Comparison of ENCODE assay signal across 14 cellular contexts in the genomic region with DNA sequence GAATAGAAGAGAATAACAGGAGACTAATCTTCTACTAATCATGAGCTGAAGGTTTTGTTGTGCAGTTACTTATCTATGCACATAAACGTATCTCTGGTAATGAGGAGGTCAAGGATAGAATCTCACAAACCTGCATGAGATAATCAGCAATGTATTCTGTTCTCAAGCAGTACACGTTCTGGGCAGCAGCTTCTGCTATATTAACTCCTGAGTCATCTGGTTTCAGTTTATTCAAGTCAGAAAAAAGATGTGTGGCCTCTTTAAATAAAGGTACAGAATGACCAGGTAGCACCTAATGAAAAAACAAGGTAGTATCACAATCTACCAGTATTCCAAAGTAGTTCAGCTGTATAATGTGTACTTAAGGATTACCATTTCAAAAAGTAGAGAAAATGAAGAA. TPM values are rescaled to one million over a fixed set of nuclear protein-coding genes. Genes with fewer than 3 reads are reported as not detected.
DNase-seq lines count a peak whose midpoint lies in the region; ATAC-seq and TF ChIP-seq lines count a peak whose summit lies in the region.
"Had no signal": no experiment of that assay in that cellular context is flagged by ENCODE, and none has a peak within 500 bp of the region (broad histone marks: within the 10 kb centered on the region; RNA-seq: fewer than 3 reads in every experiment).

No MANE protein-coding gene starts in this region.

- H3K4ac ChIP-seq in mesenchymal stem cell (ENCODE audit: low read depth in 1 of 2, low read length in 2 of 2) = no peak overlapping the region

- H3K14ac ChIP-seq in mesenchymal stem cell (ENCODE audit: low read length in 2 of 2) = no peak overlapping the region

- no peak overlapping the region for H3K23ac ChIP-seq in mesenchymal stem cell (ENCODE audit: low read length in 2 of 2)

- H3K27ac Mint-ChIP-seq in T-helper 17 cell = peak overlapping the region; percentile 21
- H3K27ac Mint-ChIP-seq: B cell had no signal

- WGBS in GM23248 (ENCODE audit: low coverage in 1 of 2, low lambda C conversion rate in 2 of 2, missing lambda C conversion rate in 2 of 2), 2 experiments = 30 to 32% methylated on average over 2 of the region's 2 CpGs
- WGBS in mesenchymal stem cell = 100% methylated on average over 2 of the region's 2 CpGs

- no peak overlapping the region for H4K8ac ChIP-seq in mesenchymal stem cell (ENCODE audit: low read length)

- in situ Hi-C loops in GM23248 (cut with MboI) = loop anchor here (25.0 kb wide), 1 partner anchor 896 kb away; a partner anchor contains a TSS

- H3K27me3 Mint-ChIP-seq in T-helper 17 cell = no peaks in the 10 kb centered on the region
- H3K27me3 Mint-ChIP-seq: B cell; CD8-positive, alpha-beta memory T cell had no signal

- no peak overlapping the region for H3K27ac ChIP-seq in GM23248
- H3K27ac ChIP-seq in mesenchymal stem cell (ENCODE audit: low read length, poor library complexity, severe bottlenecking) = no peak overlapping the region
- H3K27ac ChIP-seq: BLaER1 treated with 17β-estradiol and CSF1 and Interleukin-3, amounts not matched to agents 10 nM and 100 nM had no signal

- H3K36me3 Mint-ChIP-seq in T-helper 17 cell (ENCODE audit: low read depth) = peaks cover 11% of the 10 kb centered on the region

- H2BK5ac ChIP-seq in mesenchymal stem cell (ENCODE audit: low read depth, low read length, poor library complexity, severe bottlenecking) = no peak overlapping the region

- H3K27me3 ChIP-seq in GM23248 (replicated peaks; ENCODE audit: insufficient read depth) (no peaks in the 10 kb centered on the region), mesenchymal stem cell (ENCODE audit: control insufficient read depth in 1 of 2, insufficient read depth in 1 of 2, low read length in 2 of 2) (no peaks in the 10 kb centered on the region)
- H3K27me3 ChIP-seq: BLaER1 treated with 17β-estradiol and CSF1 and Interleukin-3, amounts not matched to agents 10 nM and 100 nM had no signal

- no peak for TF ChIP-seq CTCF in choroid plexus epithelial cell (conservative IDR thresholded peaks at IDR 0.05; ENCODE audit: low read depth, low read length)

- peaks cover 20% of the 10 kb centered on the region for H3K36me3 ChIP-seq in GM23248 (ENCODE audit: low read depth)
- peaks cover 3 to 56% of the 10 kb centered on the region in 2 experiments for H3K36me3 ChIP-seq in mesenchymal stem cell (ENCODE audit: control insufficient read depth in 1 of 2, insufficient read depth in 2 of 2, low read depth in 1 of 2, low read length in 2 of 2)

- H3K9ac ChIP-seq in GM23248 (no peak overlapping the region; the same call in 1 of the 2 replicates), mesenchymal stem cell (ENCODE audit: low read length) (peak overlapping the region; percentile 2)
- H3K9ac ChIP-seq: BLaER1 treated with 17β-estradiol and CSF1 and Interleukin-3, amounts not matched to agents 10 nM and 100 nM had no signal

- H3K4me1 Mint-ChIP-seq in T-helper 17 cell = no peaks in the 10 kb centered on the region
- H3K4me1 Mint-ChIP-seq: B cell had no signal

- H3K79me1 ChIP-seq in mesenchymal stem cell (replicated peaks; ENCODE audit: low read length, poor library complexity, severe bottlenecking) = no peaks in the 10 kb centered on the region

- no peak overlapping the region for H2BK12ac ChIP-seq in mesenchymal stem cell (ENCODE audit: low read length in 2 of 2)

- H3K4me3 ChIP-seq in GM23248 (no peak overlapping the region), choroid plexus epithelial cell (ENCODE audit: low read depth, low read length) (no peak overlapping the region), mesenchymal stem cell (ENCODE audit: insufficient read depth in 1 of 2, low read depth in 1 of 2, low read length in 2 of 2) (no peak overlapping the region)
- H3K4me3 ChIP-seq: BLaER1 treated with 17β-estradiol and CSF1 and Interleukin-3, amounts not matched to agents 10 nM and 100 nM; HAP-1 had no signal

- ATAC-seq in T-helper 17 cell (no peak), HG03175 (IDR thresholded peaks at IDR 0.05; ENCODE audit: unreplicated experiment) (no peak), HG02588 (IDR thresholded peaks at IDR 0.05; ENCODE audit: unreplicated experiment) (no peak)

- H4K20me1 ChIP-seq in GM23248 (ENCODE audit: insufficient read depth) = no peaks in the 10 kb centered on the region

- no peak overlapping the region for H2BK120ac ChIP-seq in mesenchymal stem cell (ENCODE audit: low read depth, low read length)

- no peak overlapping the region for H4K91ac ChIP-seq in mesenchymal stem cell (ENCODE audit: low read length)

- no peaks in the 10 kb centered on the region for H3K79me2 ChIP-seq in GM23248 (ENCODE audit: insufficient read depth)

- H3K4me1 ChIP-seq in GM23248 (ENCODE audit: insufficient read depth) = peaks cover 5% of the 10 kb centered on the region; the same call in 1 of the 2 replicates
- no peaks in the 10 kb centered on the region for H3K4me1 ChIP-seq in mesenchymal stem cell (ENCODE audit: control insufficient read depth, insufficient read depth, low read depth, low read length)
- H3K4me1 ChIP-seq: BLaER1 treated with 17β-estradiol and CSF1 and Interleukin-3, amounts not matched to agents 10 nM and 100 nM; HAP-1 had no signal

- no peak overlapping the region for H3K4me3 Mint-ChIP-seq in T-helper 17 cell
- H3K4me3 Mint-ChIP-seq: B cell; CD8-positive, alpha-beta memory T cell had no signal

- H2AFZ ChIP-seq in GM23248 = no peak overlapping the region
- H2AFZ ChIP-seq in mesenchymal stem cell (ENCODE audit: low read depth, low read length) = no peak overlapping the region

- H2AK5ac ChIP-seq in mesenchymal stem cell (ENCODE audit: low read length, severe bottlenecking) = no peak overlapping the region

- no peaks in the 10 kb centered on the region for H3K9me3 ChIP-seq in GM23248 (ENCODE audit: low read depth)
- H3K9me3 ChIP-seq in T-helper 17 cell (ENCODE audit: control insufficient read depth, low read length, poor library complexity, severe bottlenecking) = no peaks in the 10 kb centered on the region
- no peaks in the 10 kb centered on the region for H3K9me3 ChIP-seq in mesenchymal stem cell (ENCODE audit: control insufficient read depth, low read length)
- H3K9me3 ChIP-seq: HAP-1 had no signal

- DNase-seq in GM23248 (peak; percentile 29), T-helper 17 cell (no peak), choroid plexus epithelial cell (ENCODE audit: low read depth) (peak; percentile 44), mesenchymal stem cell (no peak), NCI-H187 (lab: John Stamatoyannopoulos, UW) (no peak)
- no peak for DNase-seq in stimulated activated CD4-positive, alpha-beta T cell treated with anti-CD3 and anti-CD28 coated beads, Interleukin-4, amount 100 ng/mL, for 24 hours
- DNase-seq: 8988T; CD8-positive, alpha-beta memory T cell; COR-L47 had no signal

- no peak overlapping the region for H2BK15ac ChIP-seq in mesenchymal stem cell (ENCODE audit: low read depth, poor library complexity, severe bottlenecking)

- H3F3A ChIP-seq in GM23248 (ENCODE audit: insufficient read depth) = peaks cover 11% of the 10 kb centered on the region; the same call in 1 of the 2 replicates

- H3K4me2 ChIP-seq in GM23248 (ENCODE audit: unreplicated experiment) = no peak overlapping the region
- H3K4me2 ChIP-seq in mesenchymal stem cell (ENCODE audit: low read length, poor library complexity, severe bottlenecking) = no peak overlapping the region
- H3K4me2 ChIP-seq: BLaER1 treated with 17β-estradiol and CSF1 and Interleukin-3, amounts not matched to agents 10 nM and 100 nM had no signal

- H3K18ac ChIP-seq in mesenchymal stem cell (ENCODE audit: low read depth in 1 of 2, low read length in 2 of 2) = no peak overlapping the region

- H3K9me2 ChIP-seq in GM23248 (ENCODE audit: insufficient read depth) = no peaks in the 10 kb centered on the region

RNA-seq across cellular contexts. Expression of a gene that starts 34.9 kb away (rescaled TPM):
- total RNA-seq in GM23248 (2014; rRNA removed; shearing (Covaris generic)) = 155 TPM in 2 replicates
- 37.0 and 41.8 TPM in 2 replicates for polyA plus RNA-seq in GM23248 (2016; fragmentation: Nextera tagmentation; extraction: Ambion mirVana)
- 100 to 1,000 TPM; 196 to 239 TPM for total RNA-seq in T-helper 17 cell
- 149 TPM for polyA plus RNA-seq in mesenchymal stem cell (2013, experiment 1 of 2)
- polyA plus RNA-seq in mesenchymal stem cell (2013, experiment 2 of 2) = 153 TPM

RNA-seq across cellular contexts. Expression of a gene that starts 53.3 kb away (rescaled TPM):
- 21.0 and 31.0 TPM in 2 replicates for total RNA-seq in GM23248 (2014; rRNA removed; shearing (Covaris generic))
- 8.2 and 9.4 TPM in 2 replicates for polyA plus RNA-seq in GM23248 (2016; fragmentation: Nextera tagmentation; extraction: Ambion mirVana)
- total RNA-seq in T-helper 17 cell = 10 to 100 TPM; 33.5 to 46.3 TPM
- 11.4 TPM for polyA plus RNA-seq in mesenchymal stem cell (2013, experiment 1 of 2)
- 11.3 TPM for polyA plus RNA-seq in mesenchymal stem cell (2013, experiment 2 of 2)

Comparison
In these comparisons a context has a peak if more than half of its experiments do, and no peak if none do; other contexts are left out.
1. DNase-seq: peak in GM23248 (single experiment) and choroid plexus epithelial cell (single experiment); none in T-helper 17 cell (0 of 3), mesenchymal stem cell (single experiment), stimulated activated CD4-positive, alpha-beta T cell treated with anti-CD3 and anti-CD28 coated beads, Interleukin-4, amount 100 ng/mL, for 24 hours (single experiment) and NCI-H187 (0 of 2).